In the genomic region with DNA sequence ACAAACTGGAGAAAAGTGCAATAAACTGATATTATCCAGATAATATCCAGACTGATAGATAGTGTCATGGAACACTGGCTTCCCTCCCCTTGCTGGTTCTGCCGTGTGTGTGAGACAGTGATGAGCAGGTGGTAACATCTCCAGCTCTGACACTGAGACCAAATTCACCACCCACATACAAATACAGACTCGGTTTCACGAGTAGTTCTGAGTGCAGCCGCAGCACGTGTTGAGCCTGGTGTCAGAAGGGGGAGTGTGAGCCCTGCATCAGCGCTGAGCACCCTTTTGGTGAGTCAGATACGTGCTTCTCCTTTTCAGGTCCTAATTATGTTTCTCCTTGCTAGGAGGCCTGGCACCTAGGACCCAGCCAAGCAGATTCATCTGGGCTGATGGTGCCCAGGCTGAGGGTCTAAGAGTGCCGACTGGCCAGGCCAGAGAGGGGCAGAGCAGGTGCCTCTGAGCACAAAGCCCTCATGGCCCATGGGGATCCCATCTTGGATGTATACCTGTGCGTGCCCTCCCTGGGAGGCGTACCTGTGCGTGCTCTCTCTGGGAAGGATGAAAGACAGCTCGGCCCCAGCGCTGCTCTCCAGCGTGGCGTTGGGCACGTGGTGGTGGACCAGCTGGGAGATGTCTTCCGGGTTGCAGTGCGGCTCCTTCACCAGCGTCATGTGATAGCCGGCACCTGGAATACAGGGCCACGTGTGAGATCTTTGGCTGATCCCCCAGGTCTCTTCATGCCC, we compare ENCODE assay signal across 9 cellular contexts. TPM values are rescaled to one million over a fixed set of nuclear protein-coding genes. Genes with fewer than 3 reads are reported as not detected.
DNase-seq lines count a peak whose midpoint lies in the region; ATAC-seq and TF ChIP-seq lines count a peak whose summit lies in the region.
"Had no signal": no experiment of that assay in that cellular context is flagged by ENCODE, and none has a peak within 500 bp of the region (broad histone marks: within the 10 kb centered on the region; RNA-seq: fewer than 3 reads in every experiment).

No MANE protein-coding gene starts in this region.

- TF ChIP-seq CTCF in lower leg skin (IDR thresholded peaks at IDR 0.05): no peak

- WGBS in lower leg skin, 2 donors: 88 to 91% methylated on average over 16 to 21 of the region's 21 CpGs

- CTCF ChIA-PET in activated naive CD4-positive, alpha-beta T cell treated with anti-CD3 and anti-CD28 coated beads for 36 hours (lab: Charles Lee): no interaction called here

- ATAC-seq in GM18511 (IDR thresholded peaks at IDR 0.05; ENCODE audit: unreplicated experiment): peak; percentile 82
- peak; percentile 83 for ATAC-seq in HG03066 (IDR thresholded peaks at IDR 0.05; ENCODE audit: low read depth, unreplicated experiment)
- ATAC-seq in effector memory CD8-positive, alpha-beta T cell (replicated peaks): peak; percentile 42

- H3K36me3 Mint-ChIP-seq in effector memory CD8-positive, alpha-beta T cell (ENCODE audit: insufficient read depth): peaks cover 23% of the 10 kb centered on the region
- H3K36me3 Mint-ChIP-seq in activated naive CD4-positive, alpha-beta T cell treated with anti-CD3 and anti-CD28 coated beads for 36 hours (ENCODE audit: low read depth): no peaks in the 10 kb centered on the region

- peak in 1 of 3 experiments; percentile 30 for DNase-seq in effector memory CD8-positive, alpha-beta T cell
- DNase-seq in SKM-1 (lab: John Stamatoyannopoulos, UW; ENCODE audit: unreplicated experiment) (no peak), lower leg skin (ENCODE audit: low spot score in 2 of 2) (no peak)
- DNase-seq in activated naive CD4-positive, alpha-beta T cell treated with anti-CD3 and anti-CD28 coated beads for 36 hours: no peak
- DNase-seq: T-helper 9 cell, tibial artery had no signal

- no peaks in the 10 kb centered on the region for H3K4me1 Mint-ChIP-seq in effector memory CD8-positive, alpha-beta T cell (ENCODE audit: low read depth in 2 of 2)
- H3K4me1 Mint-ChIP-seq in activated naive CD4-positive, alpha-beta T cell treated with anti-CD3 and anti-CD28 coated beads for 36 hours (ENCODE audit: low read depth): no peaks in the 10 kb centered on the region

- no peak overlapping the region for H3K4me3 Mint-ChIP-seq in effector memory CD8-positive, alpha-beta T cell
- no peak overlapping the region for H3K4me3 Mint-ChIP-seq in activated naive CD4-positive, alpha-beta T cell treated with anti-CD3 and anti-CD28 coated beads for 36 hours

- intact Hi-C loops in lower leg skin (cut with DNase I; ENCODE audit: low total_unique reads): no loop called here
- intact Hi-C loops in activated naive CD4-positive, alpha-beta T cell treated with anti-CD3 and anti-CD28 coated beads for 36 hours (cut with micrococcal nuclease): no loop called here

- H3K9me3 Mint-ChIP-seq in effector memory CD8-positive, alpha-beta T cell: no peaks in the 10 kb centered on the region
- H3K9me3 Mint-ChIP-seq in activated naive CD4-positive, alpha-beta T cell treated with anti-CD3 and anti-CD28 coated beads for 36 hours: no peaks in the 10 kb centered on the region

- no peaks in the 10 kb centered on the region for H3K27me3 Mint-ChIP-seq in effector memory CD8-positive, alpha-beta T cell
- H3K27me3 Mint-ChIP-seq in activated naive CD4-positive, alpha-beta T cell treated with anti-CD3 and anti-CD28 coated beads for 36 hours (ENCODE audit: low read depth): no peaks in the 10 kb centered on the region

- no peak overlapping the region for H3K27ac Mint-ChIP-seq in effector memory CD8-positive, alpha-beta T cell
- H3K27ac Mint-ChIP-seq in activated naive CD4-positive, alpha-beta T cell treated with anti-CD3 and anti-CD28 coated beads for 36 hours: no peak overlapping the region

- TF ChIP-seq POLR2A in lower leg skin (IDR thresholded peaks at IDR 0.05): no peak

- H3K4me3 ChIP-seq in lower leg skin (ENCODE audit: low read depth, poor library complexity, severe bottlenecking): no peak overlapping the region
- H3K4me3 ChIP-seq: BLaER1, tibial artery had no signal

RNA-seq across cellular contexts. Expression of a gene that starts 27.3 kb away (rescaled TPM):
- total RNA-seq in lower leg skin: 100 to 1,000 TPM; 127 to 132 (median 128) TPM
- total RNA-seq in activated naive CD4-positive, alpha-beta T cell treated with anti-CD3 and anti-CD28 coated beads for 36 hours: 100 to 1,000 TPM; 306 to 311 TPM

RNA-seq across cellular contexts. Expression of a gene that starts 43.8 kb away (rescaled TPM):
- total RNA-seq in lower leg skin: 10 to 100 TPM; 37.1 to 69.9 (median 54.5) TPM
- 10 to 100 TPM; 39.7 to 48.3 TPM for total RNA-seq in activated naive CD4-positive, alpha-beta T cell treated with anti-CD3 and anti-CD28 coated beads for 36 hours

RNA-seq across cellular contexts. Expression of a gene that starts 45.3 kb away (rescaled TPM):
- total RNA-seq in lower leg skin: 10 to 100 TPM in 1 of 4 donors, 1 to 10 TPM in 3; 5.4 to 10.3 (median 9.5) TPM
- 1 to 10 TPM; 2.6 to 3.1 TPM for total RNA-seq in activated naive CD4-positive, alpha-beta T cell treated with anti-CD3 and anti-CD28 coated beads for 36 hours

RNA-seq across cellular contexts. Expression of a gene that starts 59.0 kb away (rescaled TPM):
- 10 to 100 TPM; 39.8 to 93.3 (median 55.0) TPM for total RNA-seq in lower leg skin
- total RNA-seq in activated naive CD4-positive, alpha-beta T cell treated with anti-CD3 and anti-CD28 coated beads for 36 hours: under 1 TPM; 0.33 to 0.62 TPM
